In the genomic region with DNA sequence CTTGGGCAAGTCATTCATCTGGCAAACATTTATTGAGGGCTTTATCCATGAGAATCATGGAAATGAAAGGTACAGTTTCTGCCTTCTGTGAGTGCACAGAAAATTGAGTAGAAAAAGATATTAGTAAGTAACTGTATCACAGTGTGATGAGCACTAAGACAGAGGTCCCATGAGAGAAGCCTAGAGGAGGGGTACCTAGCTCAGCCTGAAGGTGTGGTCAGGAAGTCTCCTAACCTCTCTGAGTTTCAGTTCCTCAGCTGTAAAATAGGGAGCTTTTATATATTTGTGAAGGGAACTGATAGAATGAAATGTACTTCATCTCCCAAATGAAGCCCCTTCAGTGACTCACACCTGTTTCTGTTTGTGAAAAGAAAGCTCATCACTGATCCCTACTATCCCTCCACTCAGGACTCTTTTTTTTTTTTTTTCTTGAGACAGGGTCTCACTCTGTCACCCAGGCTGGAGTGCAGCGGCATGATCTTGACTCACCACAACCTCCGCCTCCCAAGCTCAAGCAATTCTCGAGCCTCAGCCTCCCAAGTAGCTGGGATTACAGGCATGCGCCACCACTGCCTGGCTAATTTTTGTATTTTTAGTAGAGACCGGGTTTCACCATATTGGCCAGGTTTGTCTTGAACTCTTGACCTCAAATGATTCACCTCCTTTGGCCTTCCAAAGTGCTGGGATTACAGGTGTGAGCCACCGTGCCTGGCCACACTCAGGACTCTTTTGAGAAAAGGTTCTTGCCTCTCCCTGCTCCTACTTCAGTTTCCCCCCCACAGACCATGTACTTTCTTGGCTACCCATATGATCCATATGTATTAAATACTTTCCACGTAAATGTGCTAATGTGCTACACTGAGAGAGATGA, we compare ENCODE assay signal across 12 cellular contexts.
DNase-seq lines count a peak whose midpoint lies in the region; ATAC-seq, FAIRE-seq and TF ChIP-seq lines count a peak whose summit lies in the region.
"Had no signal": no experiment of that assay in that cellular context is flagged by ENCODE, and none has a peak within 500 bp of the region (broad histone marks: within the 10 kb centered on the region; RNA-seq: fewer than 3 reads in every experiment).

No MANE protein-coding gene starts in this region.

- BruUV-seq in PC-9 (replicated peaks; lab: Mats Ljungman, UMichigan): no TSS peak

- H3K27me3 ChIP-seq in GM06990 (replicated peaks; ENCODE audit: control insufficient read depth, insufficient read depth, low read length) (no peaks in the 10 kb centered on the region), PC-9 (ENCODE audit: insufficient read depth, low read depth) (no peaks in the 10 kb centered on the region), psoas muscle (ENCODE audit: insufficient read depth in 3 of 3, low read length in 2 of 3) (no peaks in the 10 kb centered on the region)
- H3K27me3 ChIP-seq in CD4-positive, alpha-beta T cell (ENCODE audit: control insufficient read depth, insufficient read depth, low read length): no peaks in the 10 kb centered on the region
- H3K27me3 ChIP-seq: upper lobe of right lung had no signal

- TF ChIP-seq CTCF in GM06990 (IDR thresholded peaks at IDR 0.05; ENCODE audit: insufficient read depth, low read length, poor library complexity, severe bottlenecking) (no peak), PC-9 (conservative IDR thresholded peaks at IDR 0.05) (no peak), psoas muscle (IDR thresholded peaks at IDR 0.05) (no peak)
- TF ChIP-seq CTCF in CD4-positive, alpha-beta T cell (IDR thresholded peaks at IDR 0.05): no peak

- H3K27ac ChIP-seq in PC-9 (peak overlapping the region; percentile 99), psoas muscle (no peak overlapping the region)
- no peak overlapping the region for H3K27ac ChIP-seq in CD4-positive, alpha-beta T cell (ENCODE audit: low read depth, low read length)
- H3K27ac ChIP-seq: upper lobe of right lung had no signal

- peaks cover 5% of the 10 kb centered on the region; the same call in 1 of the 2 replicates for H3K79me2 ChIP-seq in PC-9 (ENCODE audit: low read depth)

- peak; percentile 89 for FAIRE-seq in GM19239 (lab: Jason Lieb, UNC)

- no peak overlapping the region for H3K27ac Mint-ChIP-seq in CD4-positive, alpha-beta T cell

- WGBS in psoas muscle, 3 donors: 85 to 86% (median 86%) methylated on average over 7 of the region's 7 CpGs

- peaks cover 4% of the 10 kb centered on the region for H3K9me3 ChIP-seq in PC-9 (ENCODE audit: insufficient read depth, low read depth)
- H3K9me3 ChIP-seq in psoas muscle: no peaks in the 10 kb centered on the region
- H3K9me3 ChIP-seq in CD4-positive, alpha-beta T cell (ENCODE audit: control insufficient read depth, low read length): no peaks in the 10 kb centered on the region
- H3K9me3 ChIP-seq: upper lobe of right lung had no signal

- peak overlapping the region; percentile 64 for H3K4me2 ChIP-seq in PC-9

- no peaks in the 10 kb centered on the region for H3K36me3 Mint-ChIP-seq in CD4-positive, alpha-beta T cell (ENCODE audit: low read depth)

- CTCF ChIA-PET in PC-9 (lab: Charles Lee): no interaction called here
- CTCF ChIA-PET in CD4-positive, alpha-beta T cell (lab: Charles Lee): no interaction called here

- H3K36me3 ChIP-seq in GM06990 (ENCODE audit: control insufficient read depth, insufficient read depth, low read length) (no peaks in the 10 kb centered on the region; the same call in 1 of the 2 replicates), PC-9 (ENCODE audit: low read depth) (no peaks in the 10 kb centered on the region), psoas muscle (ENCODE audit: insufficient read depth in 1 of 2, low read depth in 1 of 2) (no peaks in the 10 kb centered on the region)
- H3K36me3 ChIP-seq: upper lobe of right lung had no signal

- DNase-seq in GM06990 (ENCODE audit: extremely low read depth, insufficient read length) (peak; percentile 76), GM19239 (ENCODE audit: insufficient read length, low spot score) (no peak), PC-9 (peak in 1 of 2 experiments; percentile 77), psoas muscle (no peak), NCI-H510A (lab: John Stamatoyannopoulos, UW) (no peak)
- DNase-seq in activated effector memory CD4-positive, alpha-beta T cell treated with Interleukin-2 at 50 U/mL for 16 hours: no peak
- no peak for DNase-seq in CD4-positive, alpha-beta T cell
- DNase-seq: aorta, DMS153, NCI-H2171, upper lobe of right lung had no signal

- peak overlapping the region; percentile 5; the same call in 1 of the 2 replicates for H2AFZ ChIP-seq in PC-9

- POLR2A ChIA-PET in PC-9 (lab: Charles Lee; ENCODE audit: unreplicated experiment): interaction anchor here (0.5 to 0.7 kb wide), 3 partner anchors 8 to 60 kb away, joined by 3 to 20 read pairs (median 4); no protein-coding TSS in a partner anchor
- POLR2A ChIA-PET in CD4-positive, alpha-beta T cell (lab: Charles Lee): interaction anchor here (0.7 to 1.3 kb wide), 2 partner anchors 15 to 27 kb away, joined by 3 to 4 read pairs; no protein-coding TSS in a partner anchor

- no peaks in the 10 kb centered on the region for H3K9me2 ChIP-seq in PC-9 (ENCODE audit: insufficient read depth)

- no peaks in the 10 kb centered on the region for H4K20me1 ChIP-seq in PC-9 (ENCODE audit: insufficient read depth)

- H3K27me3 Mint-ChIP-seq in CD4-positive, alpha-beta T cell: no peaks in the 10 kb centered on the region

- intact Hi-C loops in PC-9 (cut with micrococcal nuclease; ENCODE audit: unreplicated experiment) (no loop called here), psoas muscle (cut with DNase I) (no loop called here)
- intact Hi-C loops in CD4-positive, alpha-beta T cell (cut with DNase I, micrococcal nuclease): no loop called here

- H3K4me1 Mint-ChIP-seq in CD4-positive, alpha-beta T cell (ENCODE audit: low read depth): peaks cover 34% of the 10 kb centered on the region

- no peaks in the 10 kb centered on the region for H3K9me3 Mint-ChIP-seq in CD4-positive, alpha-beta T cell

- peaks cover 60% of the 10 kb centered on the region for H3F3A ChIP-seq in PC-9 (ENCODE audit: insufficient read depth, low read depth)

- H3K4me1 ChIP-seq in PC-9 (replicated peaks; ENCODE audit: insufficient read depth): peaks cover 61% of the 10 kb centered on the region
- no peaks in the 10 kb centered on the region for H3K4me1 ChIP-seq in psoas muscle

- ATAC-seq in HG02885 (IDR thresholded peaks at IDR 0.05; ENCODE audit: poor library complexity, unreplicated experiment): peak; percentile 69
- no peak for ATAC-seq in psoas muscle
- no peak for ATAC-seq in CD4-positive, alpha-beta T cell (ENCODE audit: poor library complexity)
- ATAC-seq: upper lobe of right lung had no signal

- no peak overlapping the region for H3K4me3 Mint-ChIP-seq in CD4-positive, alpha-beta T cell

- H3K4me3 ChIP-seq in GM06990 (replicated peaks; ENCODE audit: low read depth, low read length): peak overlapping the region; percentile 56
- peak overlapping the region; percentile 14; the same call in 1 of the 2 replicates for H3K4me3 ChIP-seq in PC-9
- H3K4me3 ChIP-seq in psoas muscle: no peak overlapping the region
- H3K4me3 ChIP-seq: upper lobe of right lung had no signal
